9 cellular contexts compared by ENCODE assay signal in genomic region chr10:3668276-3668960, GRCh38.
DNase-seq lines count a peak whose midpoint lies in the region; ATAC-seq, FAIRE-seq and TF ChIP-seq lines count a peak whose summit lies in the region.
"Had no signal": no experiment of that assay in that cellular context is flagged by ENCODE, and none has a peak within 500 bp of the region (broad histone marks: within the 10 kb centered on the region; RNA-seq: fewer than 3 reads in every experiment).

No MANE protein-coding gene starts in this region.

- peak overlapping the region; percentile 91 for H3K27ac Mint-ChIP-seq in activated T-cell treated with anti-CD3 and anti-CD28 coated beads, Interleukin-2, amount 50 U/mL, for 24 hours

- no peaks in the 10 kb centered on the region for H3K36me3 Mint-ChIP-seq in activated T-cell treated with anti-CD3 and anti-CD28 coated beads, Interleukin-2, amount 50 U/mL, for 24 hours (ENCODE audit: low read depth)

- H3K9me3 Mint-ChIP-seq in activated T-cell treated with anti-CD3 and anti-CD28 coated beads, Interleukin-2, amount 50 U/mL, for 24 hours: no peaks in the 10 kb centered on the region

- FAIRE-seq in H54 (lab: Jason Lieb, UNC): no peak
- FAIRE-seq: G401.6 had no signal

- ATAC-seq in Right ventricle myocardium superior (ENCODE audit: poor library complexity): peak; percentile 34
- no peak for ATAC-seq in GM18861 (IDR thresholded peaks at IDR 0.05; ENCODE audit: unreplicated experiment)

- no peaks in the 10 kb centered on the region for H3K27me3 Mint-ChIP-seq in activated T-cell treated with anti-CD3 and anti-CD28 coated beads, Interleukin-2, amount 50 U/mL, for 24 hours

- no peak for TF ChIP-seq POLR2A in H54 (IDR thresholded peaks at IDR 0.05; ENCODE audit: low read depth, low read length)

- H3K27ac ChIP-seq in right atrium auricular region: no peak overlapping the region

- no peaks in the 10 kb centered on the region for H3K36me3 ChIP-seq in right atrium auricular region

- intact Hi-C loops in Right ventricle myocardium superior (cut with DNase I): no loop called here

- peak; percentile 54 for DNase-seq in Right ventricle myocardium superior
- DNase-seq in right atrium auricular region (ENCODE audit: low spot score): no peak
- DNase-seq in activated T-cell treated with anti-CD3 and anti-CD28 coated beads, Interleukin-2, amount 50 U/mL, for 24 hours: peak; percentile 70
- DNase-seq in glomerular visceral epithelial cell (ENCODE audit: extremely low spot score): peak; percentile 53
- DNase-seq in skeletal muscle cell (ENCODE audit: low read depth): peak; percentile 72
- no peak for DNase-seq in H54 (ENCODE audit: insufficient read length, low spot score)
- DNase-seq in NCI-H526 treated with DMSO at 0.1 percent for 48 hours (lab: John Stamatoyannopoulos, UW): no peak

- H3K4me1 ChIP-seq in right atrium auricular region: no peaks in the 10 kb centered on the region

- H3K9me3 ChIP-seq in right atrium auricular region: no peaks in the 10 kb centered on the region

- TF ChIP-seq CTCF in right atrium auricular region (IDR thresholded peaks at IDR 0.05): no peak

- no peak overlapping the region for H3K4me3 ChIP-seq in right atrium auricular region
- no peak overlapping the region for H3K4me3 ChIP-seq in skeletal muscle cell (ENCODE audit: low read depth, low read length)

- peaks cover 42% of the 10 kb centered on the region for H3K4me1 Mint-ChIP-seq in activated T-cell treated with anti-CD3 and anti-CD28 coated beads, Interleukin-2, amount 50 U/mL, for 24 hours (ENCODE audit: low read depth)

- H3K27me3 ChIP-seq in right atrium auricular region: no peaks in the 10 kb centered on the region

- H3K4me3 Mint-ChIP-seq in activated T-cell treated with anti-CD3 and anti-CD28 coated beads, Interleukin-2, amount 50 U/mL, for 24 hours: peak overlapping the region; percentile 75

Comparison
In these comparisons a context has a peak if more than half of its experiments do, and no peak if none do; other contexts are left out.
1. DNase-seq: peak in Right ventricle myocardium superior (single experiment), activated T-cell treated with anti-CD3 and anti-CD28 coated beads, Interleukin-2, amount 50 U/mL, for 24 hours (single experiment), glomerular visceral epithelial cell (single experiment) and skeletal muscle cell (single experiment); none in right atrium auricular region (single experiment), H54 (single experiment) and NCI-H526 treated with DMSO at 0.1 percent for 48 hours (single experiment).